1 cellular context compared by ENCODE assay signal in genomic region chr20:59032023-59032712, GRCh38.
TF ChIP-seq lines count a peak whose summit lies in the region.

Gene ATP5F1E (minus strand): TSS chr20:59032335. CDS start chr20:59032251, 84 bp downstream.

TF ChIP-seq in HepG2, 621 proteins besides CTCF, POLR2A, EP300 and RAD21 (continued from another document and continues in another):
- TF ChIP-seq SOX13 (IDR thresholded peaks at IDR 0.05): 0 out of 2 replicates have a peak, but pooled peaks have one; percentile 1
- TF ChIP-seq SOX13 (CRISPR knock-in tag; conservative IDR thresholded peaks at IDR 0.05 in 1 of 2, IDR thresholded peaks at IDR 0.05 in 1 of 2): peak in 1 of 2 experiments; percentile 31; a peak in 1 of 4 replicates
- no peak for TF ChIP-seq ZEB1 (IDR thresholded peaks at IDR 0.05; ENCODE audit: insufficient replicate concordance, low read depth)
- peak; percentile 72; the same call in 1 of the 2 replicates for TF ChIP-seq GATA4 (IDR thresholded peaks at IDR 0.05; ENCODE audit: borderline replicate concordance, low read depth)
- TF ChIP-seq ARID2 (CRISPR knock-in tag; IDR thresholded peaks at IDR 0.05; ENCODE audit: borderline replicate concordance): peak; percentile 60; the same call in 1 of the 2 replicates
- TF ChIP-seq ZNF329 (CRISPR knock-in tag; IDR thresholded peaks at IDR 0.05; ENCODE audit: low read depth): peak; percentile 71; the same call in 1 of the 2 replicates
- peak; percentile 100 for TF ChIP-seq ZNF331 (CRISPR knock-in tag; IDR thresholded peaks at IDR 0.05)
- no peak for TF ChIP-seq JUNB (CRISPR knock-in tag; IDR thresholded peaks at IDR 0.05; ENCODE audit: borderline replicate concordance)
- no peak; the same call in 1 of the 2 replicates for TF ChIP-seq SUZ12 (IDR thresholded peaks at IDR 0.05; ENCODE audit: low read depth, low read length)
- peak; percentile 93 for TF ChIP-seq SALL1 (CRISPR knock-in tag; IDR thresholded peaks at IDR 0.05)
- peak; percentile 77; the same call in 1 of the 2 replicates for TF ChIP-seq KLF11 (CRISPR knock-in tag; IDR thresholded peaks at IDR 0.05)
- peak; percentile 65; the same call in 1 of the 2 replicates for TF ChIP-seq ZNF720 (CRISPR knock-in tag; IDR thresholded peaks at IDR 0.05)
- TF ChIP-seq ERF (CRISPR knock-in tag; IDR thresholded peaks at IDR 0.05): peak; percentile 97
- TF ChIP-seq GABPA (IDR thresholded peaks at IDR 0.05; ENCODE audit: low read depth, low read length): peak; percentile 88
- peak; percentile 89 for TF ChIP-seq GABPA (CRISPR knock-in tag; IDR thresholded peaks at IDR 0.05; ENCODE audit: low read depth)
- TF ChIP-seq ZNF124 (CRISPR knock-in tag; IDR thresholded peaks at IDR 0.05): peak; percentile 59; the same call in 1 of the 2 replicates
- TF ChIP-seq JUN (CRISPR knock-in tag; IDR thresholded peaks at IDR 0.05): no peak; the same call in 1 of the 2 replicates
- TF ChIP-seq, protein P1, sequence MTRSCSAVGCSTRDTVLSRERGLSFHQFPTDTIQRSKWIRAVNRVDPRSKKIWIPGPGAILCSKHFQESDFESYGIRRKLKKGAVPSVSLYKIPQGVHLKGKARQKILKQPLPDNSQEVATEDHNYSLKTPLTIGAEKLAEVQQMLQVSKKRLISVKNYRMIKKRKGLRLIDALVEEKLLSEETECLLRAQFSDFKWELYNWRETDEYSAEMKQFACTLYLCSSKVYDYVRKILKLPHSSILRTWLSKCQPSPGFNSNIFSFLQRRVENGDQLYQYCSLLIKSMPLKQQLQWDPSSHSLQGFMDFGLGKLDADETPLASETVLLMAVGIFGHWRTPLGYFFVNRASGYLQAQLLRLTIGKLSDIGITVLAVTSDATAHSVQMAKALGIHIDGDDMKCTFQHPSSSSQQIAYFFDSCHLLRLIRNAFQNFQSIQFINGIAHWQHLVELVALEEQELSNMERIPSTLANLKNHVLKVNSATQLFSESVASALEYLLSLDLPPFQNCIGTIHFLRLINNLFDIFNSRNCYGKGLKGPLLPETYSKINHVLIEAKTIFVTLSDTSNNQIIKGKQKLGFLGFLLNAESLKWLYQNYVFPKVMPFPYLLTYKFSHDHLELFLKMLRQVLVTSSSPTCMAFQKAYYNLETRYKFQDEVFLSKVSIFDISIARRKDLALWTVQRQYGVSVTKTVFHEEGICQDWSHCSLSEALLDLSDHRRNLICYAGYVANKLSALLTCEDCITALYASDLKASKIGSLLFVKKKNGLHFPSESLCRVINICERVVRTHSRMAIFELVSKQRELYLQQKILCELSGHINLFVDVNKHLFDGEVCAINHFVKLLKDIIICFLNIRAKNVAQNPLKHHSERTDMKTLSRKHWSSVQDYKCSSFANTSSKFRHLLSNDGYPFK (CRISPR knock-in tag; IDR thresholded peaks at IDR 0.05; ENCODE audit: borderline replicate concordance): peak; percentile 96
- peak; percentile 74; the same call in 1 of the 2 replicates for TF ChIP-seq ZNF451 (CRISPR knock-in tag; IDR thresholded peaks at IDR 0.05)
- no peak for TF ChIP-seq RARG (CRISPR knock-in tag; IDR thresholded peaks at IDR 0.05; ENCODE audit: low read depth)
- TF ChIP-seq, protein P2, sequence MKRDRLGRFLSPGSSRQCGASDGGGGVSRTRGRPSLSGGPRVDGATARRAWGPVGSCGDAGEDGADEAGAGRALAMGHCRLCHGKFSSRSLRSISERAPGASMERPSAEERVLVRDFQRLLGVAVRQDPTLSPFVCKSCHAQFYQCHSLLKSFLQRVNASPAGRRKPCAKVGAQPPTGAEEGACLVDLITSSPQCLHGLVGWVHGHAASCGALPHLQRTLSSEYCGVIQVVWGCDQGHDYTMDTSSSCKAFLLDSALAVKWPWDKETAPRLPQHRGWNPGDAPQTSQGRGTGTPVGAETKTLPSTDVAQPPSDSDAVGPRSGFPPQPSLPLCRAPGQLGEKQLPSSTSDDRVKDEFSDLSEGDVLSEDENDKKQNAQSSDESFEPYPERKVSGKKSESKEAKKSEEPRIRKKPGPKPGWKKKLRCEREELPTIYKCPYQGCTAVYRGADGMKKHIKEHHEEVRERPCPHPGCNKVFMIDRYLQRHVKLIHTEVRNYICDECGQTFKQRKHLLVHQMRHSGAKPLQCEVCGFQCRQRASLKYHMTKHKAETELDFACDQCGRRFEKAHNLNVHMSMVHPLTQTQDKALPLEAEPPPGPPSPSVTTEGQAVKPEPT (CRISPR knock-in tag; IDR thresholded peaks at IDR 0.05; ENCODE audit: low read depth): no peak
- no peak for TF ChIP-seq SNRNP70 (IDR thresholded peaks at IDR 0.05; ENCODE audit: low read depth, low read length)
- peak; percentile 73 for TF ChIP-seq TSC22D2 (CRISPR knock-in tag; IDR thresholded peaks at IDR 0.05; ENCODE audit: borderline replicate concordance)
- peak; percentile 66; the same call in 1 of the 2 replicates for TF ChIP-seq SNAPC2 (CRISPR knock-in tag; IDR thresholded peaks at IDR 0.05)
- peak; percentile 61; the same call in 1 of the 2 replicates for TF ChIP-seq FOXK1 (CRISPR knock-in tag; IDR thresholded peaks at IDR 0.05; ENCODE audit: borderline replicate concordance, low read depth)
- TF ChIP-seq GLI4 (CRISPR knock-in tag; IDR thresholded peaks at IDR 0.05; ENCODE audit: borderline replicate concordance): peak; percentile 72
- peak; percentile 84 for TF ChIP-seq ZBTB7A (CRISPR knock-in tag; IDR thresholded peaks at IDR 0.05)
- TF ChIP-seq ZNF773 (CRISPR knock-in tag; IDR thresholded peaks at IDR 0.05; ENCODE audit: borderline replicate concordance): peak; percentile 68
- peak; percentile 100 for TF ChIP-seq ZXDC (CRISPR knock-in tag; IDR thresholded peaks at IDR 0.05)
- peak; percentile 99 for TF ChIP-seq NFKB2 (CRISPR knock-in tag; IDR thresholded peaks at IDR 0.05; ENCODE audit: borderline replicate concordance)
- peak; percentile 75; the same call in 1 of the 2 replicates for TF ChIP-seq ZNF792 (CRISPR knock-in tag; IDR thresholded peaks at IDR 0.05)
- TF ChIP-seq AHR (CRISPR knock-in tag; IDR thresholded peaks at IDR 0.05): peak; percentile 97; the same call in 1 of the 2 replicates
- peak; percentile 50; the same call in 1 of the 2 replicates for TF ChIP-seq ZBTB14 (CRISPR knock-in tag; IDR thresholded peaks at IDR 0.05)
- TF ChIP-seq ZNF598 (CRISPR knock-in tag; IDR thresholded peaks at IDR 0.05; ENCODE audit: borderline replicate concordance): peak; percentile 93; the same call in 1 of the 2 replicates
- TF ChIP-seq, protein P3, sequence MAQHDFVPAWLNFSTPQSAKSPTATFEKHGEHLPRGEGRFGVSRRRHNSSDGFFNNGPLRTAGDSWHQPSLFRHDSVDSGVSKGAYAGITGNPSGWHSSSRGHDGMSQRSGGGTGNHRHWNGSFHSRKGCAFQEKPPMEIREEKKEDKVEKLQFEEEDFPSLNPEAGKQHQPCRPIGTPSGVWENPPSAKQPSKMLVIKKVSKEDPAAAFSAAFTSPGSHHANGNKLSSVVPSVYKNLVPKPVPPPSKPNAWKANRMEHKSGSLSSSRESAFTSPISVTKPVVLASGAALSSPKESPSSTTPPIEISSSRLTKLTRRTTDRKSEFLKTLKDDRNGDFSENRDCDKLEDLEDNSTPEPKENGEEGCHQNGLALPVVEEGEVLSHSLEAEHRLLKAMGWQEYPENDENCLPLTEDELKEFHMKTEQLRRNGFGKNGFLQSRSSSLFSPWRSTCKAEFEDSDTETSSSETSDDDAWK (CRISPR knock-in tag; IDR thresholded peaks at IDR 0.05): no peak
- peak; percentile 84 for TF ChIP-seq RXRA (CRISPR knock-in tag; IDR thresholded peaks at IDR 0.05)
- no peak for TF ChIP-seq HMGA1 (CRISPR knock-in tag; conservative IDR thresholded peaks at IDR 0.05)
- TF ChIP-seq, protein P4, sequence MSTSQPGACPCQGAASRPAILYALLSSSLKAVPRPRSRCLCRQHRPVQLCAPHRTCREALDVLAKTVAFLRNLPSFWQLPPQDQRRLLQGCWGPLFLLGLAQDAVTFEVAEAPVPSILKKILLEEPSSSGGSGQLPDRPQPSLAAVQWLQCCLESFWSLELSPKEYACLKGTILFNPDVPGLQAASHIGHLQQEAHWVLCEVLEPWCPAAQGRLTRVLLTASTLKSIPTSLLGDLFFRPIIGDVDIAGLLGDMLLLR (CRISPR knock-in tag; IDR thresholded peaks at IDR 0.05): peak; percentile 97
- 0 out of 2 replicates have a peak, but pooled peaks have one; percentile 87 for TF ChIP-seq ZNF790 (CRISPR knock-in tag; IDR thresholded peaks at IDR 0.05; ENCODE audit: borderline replicate concordance)
- TF ChIP-seq, protein P5, sequence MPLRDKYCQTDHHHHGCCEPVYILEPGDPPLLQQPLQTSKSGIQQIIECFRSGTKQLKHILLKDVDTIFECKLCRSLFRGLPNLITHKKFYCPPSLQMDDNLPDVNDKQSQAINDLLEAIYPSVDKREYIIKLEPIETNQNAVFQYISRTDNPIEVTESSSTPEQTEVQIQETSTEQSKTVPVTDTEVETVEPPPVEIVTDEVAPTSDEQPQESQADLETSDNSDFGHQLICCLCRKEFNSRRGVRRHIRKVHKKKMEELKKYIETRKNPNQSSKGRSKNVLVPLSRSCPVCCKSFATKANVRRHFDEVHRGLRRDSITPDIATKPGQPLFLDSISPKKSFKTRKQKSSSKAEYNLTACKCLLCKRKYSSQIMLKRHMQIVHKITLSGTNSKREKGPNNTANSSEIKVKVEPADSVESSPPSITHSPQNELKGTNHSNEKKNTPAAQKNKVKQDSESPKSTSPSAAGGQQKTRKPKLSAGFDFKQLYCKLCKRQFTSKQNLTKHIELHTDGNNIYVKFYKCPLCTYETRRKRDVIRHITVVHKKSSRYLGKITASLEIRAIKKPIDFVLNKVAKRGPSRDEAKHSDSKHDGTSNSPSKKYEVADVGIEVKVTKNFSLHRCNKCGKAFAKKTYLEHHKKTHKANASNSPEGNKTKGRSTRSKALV (CRISPR knock-in tag; IDR thresholded peaks at IDR 0.05): peak; percentile 18
- TF ChIP-seq ZFP36L2 (CRISPR knock-in tag; IDR thresholded peaks at IDR 0.05): peak; percentile 63; the same call in 1 of the 2 replicates
- peak; percentile 38; the same call in 1 of the 2 replicates for TF ChIP-seq ZC3H4 (CRISPR knock-in tag; IDR thresholded peaks at IDR 0.05; ENCODE audit: borderline replicate concordance)
- no peak for TF ChIP-seq ZSCAN22 (CRISPR knock-in tag; IDR thresholded peaks at IDR 0.05)
- TF ChIP-seq ZNF253 (CRISPR knock-in tag; IDR thresholded peaks at IDR 0.05; ENCODE audit: borderline replicate concordance): peak; percentile 86
- 0 out of 2 replicates have a peak, but pooled peaks have one; percentile 48 for TF ChIP-seq SOX5 (CRISPR knock-in tag; IDR thresholded peaks at IDR 0.05; ENCODE audit: borderline replicate concordance)
- TF ChIP-seq, protein P6, sequence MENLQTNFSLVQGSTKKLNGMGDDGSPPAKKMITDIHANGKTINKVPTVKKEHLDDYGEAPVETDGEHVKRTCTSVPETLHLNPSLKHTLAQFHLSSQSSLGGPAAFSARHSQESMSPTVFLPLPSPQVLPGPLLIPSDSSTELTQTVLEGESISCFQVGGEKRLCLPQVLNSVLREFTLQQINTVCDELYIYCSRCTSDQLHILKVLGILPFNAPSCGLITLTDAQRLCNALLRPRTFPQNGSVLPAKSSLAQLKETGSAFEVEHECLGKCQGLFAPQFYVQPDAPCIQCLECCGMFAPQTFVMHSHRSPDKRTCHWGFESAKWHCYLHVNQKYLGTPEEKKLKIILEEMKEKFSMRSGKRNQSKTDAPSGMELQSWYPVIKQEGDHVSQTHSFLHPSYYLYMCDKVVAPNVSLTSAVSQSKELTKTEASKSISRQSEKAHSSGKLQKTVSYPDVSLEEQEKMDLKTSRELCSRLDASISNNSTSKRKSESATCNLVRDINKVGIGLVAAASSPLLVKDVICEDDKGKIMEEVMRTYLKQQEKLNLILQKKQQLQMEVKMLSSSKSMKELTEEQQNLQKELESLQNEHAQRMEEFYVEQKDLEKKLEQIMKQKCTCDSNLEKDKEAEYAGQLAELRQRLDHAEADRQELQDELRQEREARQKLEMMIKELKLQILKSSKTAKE (CRISPR knock-in tag; IDR thresholded peaks at IDR 0.05; ENCODE audit: borderline replicate concordance): no peak
- no peak; the same call in 1 of the 2 replicates for TF ChIP-seq ZNF674 (CRISPR knock-in tag; IDR thresholded peaks at IDR 0.05; ENCODE audit: low read depth)
- TF ChIP-seq CC2D1A (CRISPR knock-in tag; IDR thresholded peaks at IDR 0.05): peak; percentile 98
- peak; percentile 83 for TF ChIP-seq AKAP8 (CRISPR knock-in tag; IDR thresholded peaks at IDR 0.05)
- no peak for TF ChIP-seq NFE2 (CRISPR knock-in tag; IDR thresholded peaks at IDR 0.05)
- TF ChIP-seq NFKBIZ (CRISPR knock-in tag; IDR thresholded peaks at IDR 0.05): peak; percentile 84; the same call in 1 of the 2 replicates
- no peak for TF ChIP-seq ZNF577 (CRISPR knock-in tag; IDR thresholded peaks at IDR 0.05; ENCODE audit: borderline replicate concordance, low read depth)
- peak; percentile 96 for TF ChIP-seq CAMTA2 (CRISPR knock-in tag; IDR thresholded peaks at IDR 0.05; ENCODE audit: borderline replicate concordance)
- TF ChIP-seq, protein P7, sequence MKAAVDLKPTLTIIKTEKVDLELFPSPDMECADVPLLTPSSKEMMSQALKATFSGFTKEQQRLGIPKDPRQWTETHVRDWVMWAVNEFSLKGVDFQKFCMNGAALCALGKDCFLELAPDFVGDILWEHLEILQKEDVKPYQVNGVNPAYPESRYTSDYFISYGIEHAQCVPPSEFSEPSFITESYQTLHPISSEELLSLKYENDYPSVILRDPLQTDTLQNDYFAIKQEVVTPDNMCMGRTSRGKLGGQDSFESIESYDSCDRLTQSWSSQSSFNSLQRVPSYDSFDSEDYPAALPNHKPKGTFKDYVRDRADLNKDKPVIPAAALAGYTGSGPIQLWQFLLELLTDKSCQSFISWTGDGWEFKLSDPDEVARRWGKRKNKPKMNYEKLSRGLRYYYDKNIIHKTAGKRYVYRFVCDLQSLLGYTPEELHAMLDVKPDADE (CRISPR knock-in tag; IDR thresholded peaks at IDR 0.05): peak; percentile 92
